16 cellular contexts compared by ENCODE assay signal in genomic region chr6:163466839-163467390, GRCh38.
"Had no signal": no experiment of that assay in that cellular context is flagged by ENCODE, and none has a peak within 500 bp of the region (broad histone marks: within the 10 kb centered on the region; RNA-seq: fewer than 3 reads in every experiment).

No MANE protein-coding gene starts in this region.

- ATAC-seq: foreskin keratinocyte; lower lobe of right lung; stimulated activated naive B cell treated with anti-CD40 and anti-IgM and Interleukin-4, amounts not matched to agents 10 μg/mL and 1 μg/mL and 100 μg/mL, for 72 hours had no signal

- H3K4me3 Mint-ChIP-seq: neural progenitor cell; stimulated activated naive B cell treated with anti-CD40 and anti-IgM and Interleukin-4, amounts not matched to agents 10 μg/mL and 1 μg/mL and 100 μg/mL, for 72 hours; T-helper 2 cell treated with Interferon-gamma antibody and Interleukin-4, amounts not matched to agents 5 μg/mL and 100 μg/mL, for 36 hours had no signal

- H3K27ac Mint-ChIP-seq: neural progenitor cell; stimulated activated naive B cell treated with anti-CD40 and anti-IgM and Interleukin-4, amounts not matched to agents 10 μg/mL and 1 μg/mL and 100 μg/mL, for 72 hours; T-helper 2 cell treated with Interferon-gamma antibody and Interleukin-4, amounts not matched to agents 5 μg/mL and 100 μg/mL, for 36 hours had no signal

- H3K4me1 Mint-ChIP-seq: neural progenitor cell had no signal

- H3K27me3 Mint-ChIP-seq: stimulated activated naive B cell treated with anti-CD40 and anti-IgM and Interleukin-4, amounts not matched to agents 10 μg/mL and 1 μg/mL and 100 μg/mL, for 72 hours had no signal

- DNase-seq: activated CD4-positive, alpha-beta T cell treated with anti-CD3 and anti-CD28 coated beads, Interleukin-2, amount 50 U/mL, for 1 hour; activated naive CD4-positive, alpha-beta T cell; activated T-cell treated with anti-CD3 and anti-CD28 coated beads for 4 hours; dorsolateral prefrontal cortex; foreskin keratinocyte; lower lobe of right lung; midbrain; ovary; stimulated activated CD4-positive, alpha-beta T cell treated with anti-CD3 and anti-CD28 coated beads, Interleukin-15, amount 100 ng/mL, for 24 hours; stimulated activated CD4-positive, alpha-beta T cell treated with anti-CD3 and anti-CD28 coated beads, Interleukin-4, amount 100 ng/mL, for 1 hour; stimulated activated naive B cell treated with anti-CD40 and anti-IgM and Interleukin-4, amounts not matched to agents 10 μg/mL and 1 μg/mL and 100 μg/mL, for 72 hours; transverse colon had no signal

- FAIRE-seq: bronchial epithelial cell, endometrium had no signal
